In the genomic region with DNA sequence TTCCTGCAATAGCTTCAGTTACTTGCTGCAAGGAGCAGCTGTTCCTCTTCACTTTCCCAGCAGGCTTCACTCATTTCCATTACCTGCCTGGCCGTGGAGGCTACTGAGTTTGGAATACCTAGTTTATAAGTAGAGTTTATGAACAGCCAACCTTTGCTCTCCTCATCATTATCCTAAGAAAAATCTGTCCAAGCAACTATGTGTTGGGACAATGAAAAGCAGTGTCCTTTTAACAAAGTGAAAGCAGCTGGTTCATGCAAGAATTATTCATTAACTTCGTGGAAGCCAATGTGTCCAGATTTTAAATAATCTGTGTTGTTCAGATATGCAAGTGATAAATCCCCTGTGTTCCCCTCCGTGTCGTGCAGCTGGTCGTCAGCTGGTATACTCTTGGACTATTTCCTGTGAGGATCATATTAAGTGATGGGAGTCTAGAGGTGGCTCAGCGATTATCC, we compare ENCODE assay signal across 1 cellular context.
TF ChIP-seq lines count a peak whose summit lies in the region.

No MANE protein-coding gene starts in this region.

TF ChIP-seq in WTC11, 78 proteins besides CTCF, POLR2A, EP300 and RAD21 (continued from another document):
- TF ChIP-seq, protein P1, sequence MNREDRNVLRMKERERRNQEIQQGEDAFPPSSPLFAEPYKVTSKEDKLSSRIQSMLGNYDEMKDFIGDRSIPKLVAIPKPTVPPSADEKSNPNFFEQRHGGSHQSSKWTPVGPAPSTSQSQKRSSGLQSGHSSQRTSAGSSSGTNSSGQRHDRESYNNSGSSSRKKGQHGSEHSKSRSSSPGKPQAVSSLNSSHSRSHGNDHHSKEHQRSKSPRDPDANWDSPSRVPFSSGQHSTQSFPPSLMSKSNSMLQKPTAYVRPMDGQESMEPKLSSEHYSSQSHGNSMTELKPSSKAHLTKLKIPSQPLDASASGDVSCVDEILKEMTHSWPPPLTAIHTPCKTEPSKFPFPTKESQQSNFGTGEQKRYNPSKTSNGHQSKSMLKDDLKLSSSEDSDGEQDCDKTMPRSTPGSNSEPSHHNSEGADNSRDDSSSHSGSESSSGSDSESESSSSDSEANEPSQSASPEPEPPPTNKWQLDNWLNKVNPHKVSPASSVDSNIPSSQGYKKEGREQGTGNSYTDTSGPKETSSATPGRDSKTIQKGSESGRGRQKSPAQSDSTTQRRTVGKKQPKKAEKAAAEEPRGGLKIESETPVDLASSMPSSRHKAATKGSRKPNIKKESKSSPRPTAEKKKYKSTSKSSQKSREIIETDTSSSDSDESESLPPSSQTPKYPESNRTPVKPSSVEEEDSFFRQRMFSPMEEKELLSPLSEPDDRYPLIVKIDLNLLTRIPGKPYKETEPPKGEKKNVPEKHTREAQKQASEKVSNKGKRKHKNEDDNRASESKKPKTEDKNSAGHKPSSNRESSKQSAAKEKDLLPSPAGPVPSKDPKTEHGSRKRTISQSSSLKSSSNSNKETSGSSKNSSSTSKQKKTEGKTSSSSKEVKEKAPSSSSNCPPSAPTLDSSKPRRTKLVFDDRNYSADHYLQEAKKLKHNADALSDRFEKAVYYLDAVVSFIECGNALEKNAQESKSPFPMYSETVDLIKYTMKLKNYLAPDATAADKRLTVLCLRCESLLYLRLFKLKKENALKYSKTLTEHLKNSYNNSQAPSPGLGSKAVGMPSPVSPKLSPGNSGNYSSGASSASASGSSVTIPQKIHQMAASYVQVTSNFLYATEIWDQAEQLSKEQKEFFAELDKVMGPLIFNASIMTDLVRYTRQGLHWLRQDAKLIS (CRISPR knock-in tag; IDR thresholded peaks at IDR 0.05; ENCODE audit: borderline replicate concordance) = no peak
- TF ChIP-seq, protein P2, sequence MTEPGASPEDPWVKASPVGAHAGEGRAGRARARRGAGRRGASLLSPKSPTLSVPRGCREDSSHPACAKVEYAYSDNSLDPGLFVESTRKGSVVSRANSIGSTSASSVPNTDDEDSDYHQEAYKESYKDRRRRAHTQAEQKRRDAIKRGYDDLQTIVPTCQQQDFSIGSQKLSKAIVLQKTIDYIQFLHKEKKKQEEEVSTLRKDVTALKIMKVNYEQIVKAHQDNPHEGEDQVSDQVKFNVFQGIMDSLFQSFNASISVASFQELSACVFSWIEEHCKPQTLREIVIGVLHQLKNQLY (CRISPR knock-in tag; IDR thresholded peaks at IDR 0.05) = no peak
TF ChIP-seq in WTC11: peak in this region for 0.
